Comparison of ENCODE assay signal across 8 cellular contexts in genomic region chr6:37257634-37258404, GRCh38. TPM values are rescaled to one million over a fixed set of nuclear protein-coding genes. Genes with fewer than 3 reads are reported as not detected.
DNase-seq lines count a peak whose midpoint lies in the region; ATAC-seq, FAIRE-seq and TF ChIP-seq lines count a peak whose summit lies in the region.

TBC1D22B (plus strand) TSS chr6:37257772; CDS start chr6:37257918, 146 bp downstream.
TMEM217 (minus strand) TSS chr6:37258144; CDS start chr6:37219030, 39,114 bp downstream.

- POLR2A ChIA-PET in AG04450 (lab: Yijun Ruan, JAX), result interaction anchor here (0.8 to 1.3 kb wide), 7 partner anchors 13 to 130 kb away, joined by 3 to 18 read pairs (median 5); no protein-coding TSS in a partner anchor

- FAIRE-seq in bronchial epithelial cell (lab: Jason Lieb, UNC) (no peak), small intestine (lab: Jason Lieb, UNC) (no peak)

- DNase-seq in AG04450 (ENCODE audit: low read depth, low spot score), result peak; percentile 72
- DNase-seq in NCI-H2227 (lab: John Stamatoyannopoulos, UW; ENCODE audit: unreplicated experiment), result peak; percentile 96
- peak; percentile 95 for DNase-seq in bronchial epithelial cell (ENCODE audit: low read depth)
- DNase-seq in iPS-NIHi11 (ENCODE audit: low spot score), result peak; percentile 100
- peak; percentile 98 for DNase-seq in small intestine

- no peaks in the 10 kb centered on the region for H3K27me3 ChIP-seq in AG04450 (ENCODE audit: control insufficient read depth, insufficient read depth, low read length)
- no peaks in the 10 kb centered on the region for H3K27me3 ChIP-seq in bronchial epithelial cell (ENCODE audit: control insufficient read depth, insufficient read depth, low read length)
- H3K27me3 ChIP-seq in small intestine (ENCODE audit: control insufficient read depth in 2 of 2, insufficient read depth in 2 of 2, low read length in 2 of 2), result no peaks in the 10 kb centered on the region

- H3K27ac ChIP-seq in AG04450 (ENCODE audit: low read depth, low read length) (peak within 1 kb of the TSS; percentile 90), small intestine (ENCODE audit: low read depth in 1 of 2, low read length in 1 of 2) (peak within 1 kb of the TSS; percentile 61 to 86)

- CTCF ChIA-PET in AG04450 (lab: Charles Lee), result no interaction called here

- ATAC-seq in GM18909 (IDR thresholded peaks at IDR 0.05; ENCODE audit: poor library complexity, unreplicated experiment) (peak; percentile 97), HG03159 (IDR thresholded peaks at IDR 0.05; ENCODE audit: unreplicated experiment) (peak; percentile 91)

- no peaks in the 10 kb centered on the region for H3K36me3 ChIP-seq in bronchial epithelial cell (ENCODE audit: control insufficient read depth, insufficient read depth, low read length)
- H3K36me3 ChIP-seq in small intestine (ENCODE audit: control insufficient read depth in 2 of 2, insufficient read depth in 2 of 2, low read length in 2 of 2), result no peaks in the 10 kb centered on the region

- 0% methylated on average over 43 to 45 of the region's 45 CpGs for WGBS in small intestine, 3 donors

- peaks cover 2 to 5% of the 10 kb centered on the region in 2 donors for H3K4me1 ChIP-seq in small intestine (ENCODE audit: control insufficient read depth in 2 of 2, insufficient read depth in 1 of 2, low read depth in 1 of 2, low read length in 1 of 2)

- TF ChIP-seq CTCF in AG04450 (IDR thresholded peaks at IDR 0.05; ENCODE audit: low read depth, low read length), result no peak
- no peak for TF ChIP-seq CTCF in WI38 (IDR thresholded peaks at IDR 0.05; ENCODE audit: low read depth, low read length)
- TF ChIP-seq CTCF in bronchial epithelial cell (IDR thresholded peaks at IDR 0.05; ENCODE audit: insufficient read depth, low read length, severe bottlenecking), result no peak

- no peaks in the 10 kb centered on the region for H3K9me3 ChIP-seq in AG04450 (ENCODE audit: control insufficient read depth, insufficient read depth, low read length)
- no peaks in the 10 kb centered on the region for H3K9me3 ChIP-seq in small intestine (ENCODE audit: control insufficient read depth, low read depth)

- H3K4me3 ChIP-seq in AG04450 (ENCODE audit: low read depth, low read length) (peak within 1 kb of the TSS; percentile 90), WI38 (ENCODE audit: low read depth, low read length) (peak within 1 kb of the TSS; percentile 93), bronchial epithelial cell (ENCODE audit: low read depth, low read length) (peak within 1 kb of the TSS; percentile 99), small intestine (ENCODE audit: low read depth in 1 of 2, low read length in 2 of 2) (peak within 1 kb of the TSS; percentile 63 to 89)

RNA-seq across cellular contexts. Expression of gene TBC1D22B, which starts in this region (rescaled TPM):
- polyA plus RNA-seq in AG04450 (2011; rRNA removed) (9.7 and 9.8 TPM in 2 replicates), small intestine (10 to 100 TPM in 2 of 3 donors, 1 to 10 TPM in 1; 6.9 to 11.2 (median 10.3) TPM)
- 7.5 and 8.7 TPM in 2 replicates for polyA minus RNA-seq in AG04450 (2011; rRNA and poly(A)+ RNA removed)
- 4.7 and 6.7 TPM in 2 replicates for total RNA-seq in bronchial epithelial cell

RNA-seq across cellular contexts. Expression of gene TMEM217, which starts in this region (rescaled TPM):
- polyA plus RNA-seq in AG04450 (2011; rRNA removed) (7.7 and 7.8 TPM in 2 replicates), small intestine (1 to 10 TPM in 1 of 3 donors, under 1 TPM in 2; 0.78 to 1.6 (median 0.89) TPM)
- polyA minus RNA-seq in AG04450 (2011; rRNA and poly(A)+ RNA removed), result 4.0 and 7.6 TPM in 2 replicates
- 0.26 and 0.38 TPM in 2 replicates for total RNA-seq in bronchial epithelial cell

Comparison
In these comparisons a context has a peak if more than half of its experiments do, and no peak if none do; other contexts are left out.
1. Peak in every context shown above with its lines: DNase-seq, ATAC-seq, H3K4me3 ChIP-seq and H3K27ac ChIP-seq.